In the genomic region with DNA sequence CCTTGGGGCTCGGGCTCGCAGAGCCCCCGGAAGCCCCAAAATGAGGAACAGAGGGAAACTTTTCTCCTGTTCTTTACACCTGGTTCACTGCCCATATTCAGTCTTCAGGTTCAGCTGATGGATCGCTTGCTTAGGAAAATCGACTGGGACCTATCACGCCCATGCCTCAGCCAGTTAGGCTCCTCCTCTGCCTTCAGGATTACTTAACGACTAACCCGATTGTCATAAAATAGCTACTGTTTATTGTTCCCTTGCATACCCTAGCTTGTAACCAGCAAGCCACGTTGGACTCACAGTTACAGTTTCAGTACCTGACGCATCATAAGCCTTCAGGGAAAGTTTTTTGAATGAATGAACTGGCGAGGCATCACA, we compare ENCODE assay signal across 8 cellular contexts. TPM values are rescaled to one million over a fixed set of nuclear protein-coding genes. Genes with fewer than 3 reads are reported as not detected.
DNase-seq lines count a peak whose midpoint lies in the region; ATAC-seq and TF ChIP-seq lines count a peak whose summit lies in the region.

No MANE protein-coding gene starts in this region.

- H3K23ac ChIP-seq in H9 (ENCODE audit: insufficient read length, low read depth, low read length): no peak overlapping the region

- no peak overlapping the region for H2BK15ac ChIP-seq in H9 (ENCODE audit: low read depth, low read length)

- no CpG with 5 or more reads among the region's 11 CpGs for WGBS in H9 (ENCODE audit: extremely low coverage, insufficient read length, low lambda C conversion rate)

- H3K18ac ChIP-seq in H9 (ENCODE audit: insufficient read length, low read depth, low read length): no peak overlapping the region

- H2AFZ ChIP-seq in H9 (ENCODE audit: low read length): no peak overlapping the region

- H3K4ac ChIP-seq in H9 (ENCODE audit: low read depth, low read length): no peak overlapping the region

- no peaks in the 10 kb centered on the region for H3K9me3 Mint-ChIP-seq in H9
- H3K9me3 Mint-ChIP-seq in activated naive CD8-positive, alpha-beta T cell treated with anti-CD3 and anti-CD28 coated beads, Interleukin-2, amount 10 ng/mL, durations not matched to agents 7 days and 5 days: no peaks in the 10 kb centered on the region

- peaks cover 5% of the 10 kb centered on the region; the same call in 1 of the 2 replicates for H3K4me1 ChIP-seq in H9 (ENCODE audit: insufficient read depth, low read length)
- H3K4me1 ChIP-seq in thoracic aorta (ENCODE audit: control insufficient read depth in 1 of 2, low read depth in 2 of 2): peaks cover 17 to 37% of the 10 kb centered on the region in 2 donors

- peak overlapping the region; percentile 83 to 88 for H3K4me3 Mint-ChIP-seq in H9
- peak overlapping the region; percentile 91 for H3K4me3 Mint-ChIP-seq in activated naive CD8-positive, alpha-beta T cell treated with anti-CD3 and anti-CD28 coated beads, Interleukin-2, amount 10 ng/mL, durations not matched to agents 7 days and 5 days

- peak; percentile 1 for ATAC-seq in activated naive CD8-positive, alpha-beta T cell treated with anti-CD3 and anti-CD28 coated beads, Interleukin-2, amount 10 ng/mL, durations not matched to agents 7 days and 5 days (ENCODE audit: low read depth)
- ATAC-seq in thoracic aorta (ENCODE audit: insufficient number of reproducible peaks, low FRiP score, low read depth): no peak
- no peak for ATAC-seq in GM18867 (IDR thresholded peaks at IDR 0.05; ENCODE audit: unreplicated experiment)
- no peak for ATAC-seq in HG03108 (IDR thresholded peaks at IDR 0.05; ENCODE audit: unreplicated experiment)

- no peak overlapping the region for H3K56ac ChIP-seq in H9 (ENCODE audit: insufficient read length, low read depth, low read length)

- H3K27ac Mint-ChIP-seq in H9: peak overlapping the region; percentile 73 to 85 (median 78); a peak in 6 of 7 replicates
- H3K27ac Mint-ChIP-seq in activated naive CD8-positive, alpha-beta T cell treated with anti-CD3 and anti-CD28 coated beads, Interleukin-2, amount 10 ng/mL, durations not matched to agents 7 days and 5 days: peak overlapping the region; percentile 84

- H2BK20ac ChIP-seq in H9 (ENCODE audit: low read depth, low read length, poor library complexity, severe bottlenecking): no peak overlapping the region

- H3K4me1 Mint-ChIP-seq in H9: peaks cover 11 to 21% of the 10 kb centered on the region in 2 experiments
- H3K4me1 Mint-ChIP-seq in activated naive CD8-positive, alpha-beta T cell treated with anti-CD3 and anti-CD28 coated beads, Interleukin-2, amount 10 ng/mL, durations not matched to agents 7 days and 5 days: peaks cover 17% of the 10 kb centered on the region

- H3K27ac ChIP-seq in 22Rv1 (peak overlapping the region; percentile 89), H9 (ENCODE audit: insufficient read length, low read depth, low read length) (no peak overlapping the region), layer of hippocampus (ENCODE audit: low read depth, low read length) (peak overlapping the region; percentile 99), thoracic aorta (peak overlapping the region; percentile 79 to 95)

- H3K4me2 ChIP-seq in H9 (ENCODE audit: insufficient read depth, insufficient read length, low read length): peak overlapping the region; percentile 88

- POLR2A ChIA-PET in activated naive CD8-positive, alpha-beta T cell treated with anti-CD3 and anti-CD28 coated beads, Interleukin-2, amount 10 ng/mL, durations not matched to agents 7 days and 5 days (lab: Charles Lee): interaction anchor here (0.7 to 1.9 kb wide), 8 partner anchors 8 to 895 kb away, joined by 3 to 6 read pairs (median 3); no protein-coding TSS in a partner anchor

- H4K20me1 ChIP-seq in H9 (ENCODE audit: control insufficient read depth, insufficient read depth, insufficient read length): no peaks in the 10 kb centered on the region

- peaks cover 26 to 49% (median 41%) of the 10 kb centered on the region in 3 experiments for H3K36me3 Mint-ChIP-seq in H9 (ENCODE audit: insufficient read depth in 1 of 3, low read depth in 3 of 3)
- H3K36me3 Mint-ChIP-seq in activated naive CD8-positive, alpha-beta T cell treated with anti-CD3 and anti-CD28 coated beads, Interleukin-2, amount 10 ng/mL, durations not matched to agents 7 days and 5 days: peaks cover 22% of the 10 kb centered on the region

- TF ChIP-seq CTCF in 22Rv1 (IDR thresholded peaks at IDR 0.05): no peak
- no peak for TF ChIP-seq CTCF in H9 (conservative IDR thresholded peaks at IDR 0.05)
- TF ChIP-seq CTCF in thoracic aorta (IDR thresholded peaks at IDR 0.05): no peak

- peaks cover 12% of the 10 kb centered on the region; the same call in 1 of the 2 replicates for H3K79me2 ChIP-seq in H9 (ENCODE audit: insufficient read depth, low read length)

- DNase-seq in H9 (no peak), thoracic aorta (ENCODE audit: low spot score) (no peak), amniotic stem cell (lab: John Stamatoyannopoulos, UW) (no peak)
- no peak for DNase-seq in activated naive CD8-positive, alpha-beta T cell treated with anti-CD3 and anti-CD28 coated beads, Interleukin-2, amount 10 ng/mL, durations not matched to agents 7 days and 5 days

- H3T11ph ChIP-seq in H9 (ENCODE audit: low read length): no peak overlapping the region

- peaks cover 10% of the 10 kb centered on the region for H3K79me1 ChIP-seq in H9 (ENCODE audit: insufficient read depth, low read depth, low read length, poor library complexity, severe bottlenecking)

- peaks cover 3% of the 10 kb centered on the region for H3K23me2 ChIP-seq in H9 (ENCODE audit: insufficient read length, low read depth, low read length, poor library complexity, severe bottlenecking)

- H3K9ac ChIP-seq in H9 (ENCODE audit: extremely low read depth, insufficient read length, low read length): peak overlapping the region; percentile 99

- H3K27me3 ChIP-seq in H9 (ENCODE audit: insufficient read depth, low read length) (no peaks in the 10 kb centered on the region), layer of hippocampus (ENCODE audit: control insufficient read depth, insufficient read depth, low read length) (no peaks in the 10 kb centered on the region), thoracic aorta (replicated peaks; ENCODE audit: insufficient read depth) (no peaks in the 10 kb centered on the region)

- no peak overlapping the region for H2BK12ac ChIP-seq in H9 (ENCODE audit: insufficient read length, low read depth, low read length)

- peaks cover 41% of the 10 kb centered on the region for H3K36me3 ChIP-seq in thoracic aorta

- H4K5ac ChIP-seq in H9 (ENCODE audit: insufficient read length, low read depth, low read length): no peak overlapping the region

- H4K8ac ChIP-seq in H9 (replicated peaks; ENCODE audit: insufficient read length, low read depth, low read length): no peak overlapping the region

- no peak overlapping the region; the same call in 1 of the 2 replicates for H3K14ac ChIP-seq in H9 (ENCODE audit: insufficient read depth, low read length)

- H3K4me3 ChIP-seq in thoracic aorta: peak overlapping the region; percentile 93

- H2BK120ac ChIP-seq in H9 (ENCODE audit: low read depth, low read length, poor library complexity, severe bottlenecking): no peak overlapping the region

- H3K27me3 Mint-ChIP-seq in H9 (ENCODE audit: low read depth): no peaks in the 10 kb centered on the region
- H3K27me3 Mint-ChIP-seq in activated naive CD8-positive, alpha-beta T cell treated with anti-CD3 and anti-CD28 coated beads, Interleukin-2, amount 10 ng/mL, durations not matched to agents 7 days and 5 days: no peaks in the 10 kb centered on the region

- H3K9me3 ChIP-seq in H9 (ENCODE audit: control insufficient read depth, low read depth, low read length): no peaks in the 10 kb centered on the region
- no peaks in the 10 kb centered on the region for H3K9me3 ChIP-seq in thoracic aorta

- H4K91ac ChIP-seq in H9 (ENCODE audit: insufficient read length, low read depth, low read length): no peak overlapping the region

- no peak overlapping the region for H2BK5ac ChIP-seq in H9 (ENCODE audit: insufficient read length, low read length)

- H2AK5ac ChIP-seq in H9 (ENCODE audit: insufficient read length, low read length): no peak overlapping the region

RNA-seq across cellular contexts. Expression of a gene that starts 0.7 kb away (rescaled TPM):
- total RNA-seq in H9 (2021): 207 and 209 TPM in 2 replicates
- 100 to 1,000 TPM; 166 to 174 TPM for total RNA-seq in activated naive CD8-positive, alpha-beta T cell treated with anti-CD3 and anti-CD28 coated beads, Interleukin-2, amount 10 ng/mL, durations not matched to agents 7 days and 5 days
- total RNA-seq in thoracic aorta: 100 to 1,000 TPM in 1 of 2 donors, 10 to 100 TPM in 1; 57.3 to 229 TPM

RNA-seq across cellular contexts. Expression of a gene that starts 33.9 kb away (rescaled TPM):
- total RNA-seq in H9 (2021): 0.46 and 0.57 TPM in 2 replicates
- not detected for total RNA-seq in activated naive CD8-positive, alpha-beta T cell treated with anti-CD3 and anti-CD28 coated beads, Interleukin-2, amount 10 ng/mL, durations not matched to agents 7 days and 5 days
- total RNA-seq in thoracic aorta: not detected

RNA-seq across cellular contexts. Expression of a gene that starts 46.7 kb away (rescaled TPM):
- total RNA-seq in H9 (2021): 196 and 212 TPM in 2 replicates
- total RNA-seq in activated naive CD8-positive, alpha-beta T cell treated with anti-CD3 and anti-CD28 coated beads, Interleukin-2, amount 10 ng/mL, durations not matched to agents 7 days and 5 days: 10 to 100 TPM; 72.3 to 85.0 TPM
- total RNA-seq in thoracic aorta: 10 to 100 TPM; 50.8 to 57.4 TPM
